Comparison of ENCODE assay signal across 1 cellular context in the genomic region with DNA sequence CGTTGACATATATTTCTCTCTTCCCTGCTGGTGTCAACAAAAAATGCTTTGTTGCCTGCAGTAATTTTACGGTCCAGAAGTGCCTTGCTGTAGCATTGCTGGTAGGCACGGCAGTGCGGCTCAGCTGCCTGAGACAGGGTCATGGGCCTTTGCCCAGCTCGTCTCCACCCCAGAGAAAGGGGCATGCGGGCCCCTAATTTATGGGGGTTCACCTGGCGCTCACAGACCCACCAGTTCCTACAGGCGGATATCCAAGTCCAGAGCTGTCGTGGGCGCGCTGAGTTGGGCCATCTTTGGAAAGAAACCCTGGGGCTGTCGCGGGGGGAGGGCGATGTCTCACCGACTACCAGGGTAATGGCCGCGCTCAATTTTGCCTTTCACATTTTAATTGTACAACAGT.
TF ChIP-seq lines count a peak whose summit lies in the region.

No MANE protein-coding gene starts in this region.

TF ChIP-seq in GM23338, 12 proteins besides CTCF, POLR2A, EP300 and RAD21 (continued from another document):
- TF ChIP-seq, protein P1, sequence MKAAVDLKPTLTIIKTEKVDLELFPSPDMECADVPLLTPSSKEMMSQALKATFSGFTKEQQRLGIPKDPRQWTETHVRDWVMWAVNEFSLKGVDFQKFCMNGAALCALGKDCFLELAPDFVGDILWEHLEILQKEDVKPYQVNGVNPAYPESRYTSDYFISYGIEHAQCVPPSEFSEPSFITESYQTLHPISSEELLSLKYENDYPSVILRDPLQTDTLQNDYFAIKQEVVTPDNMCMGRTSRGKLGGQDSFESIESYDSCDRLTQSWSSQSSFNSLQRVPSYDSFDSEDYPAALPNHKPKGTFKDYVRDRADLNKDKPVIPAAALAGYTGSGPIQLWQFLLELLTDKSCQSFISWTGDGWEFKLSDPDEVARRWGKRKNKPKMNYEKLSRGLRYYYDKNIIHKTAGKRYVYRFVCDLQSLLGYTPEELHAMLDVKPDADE (IDR thresholded peaks at IDR 0.05) = no peak
- no peak for TF ChIP-seq POLR2AphosphoS5 (IDR thresholded peaks at IDR 0.05; ENCODE audit: low read depth)
- no peak for TF ChIP-seq ZNF331 (CRISPR knock-in tag; IDR thresholded peaks at IDR 0.05; ENCODE audit: low read depth)
- no peak for TF ChIP-seq STAT1 (IDR thresholded peaks at IDR 0.05; ENCODE audit: unreplicated experiment)
- TF ChIP-seq, protein P2, sequence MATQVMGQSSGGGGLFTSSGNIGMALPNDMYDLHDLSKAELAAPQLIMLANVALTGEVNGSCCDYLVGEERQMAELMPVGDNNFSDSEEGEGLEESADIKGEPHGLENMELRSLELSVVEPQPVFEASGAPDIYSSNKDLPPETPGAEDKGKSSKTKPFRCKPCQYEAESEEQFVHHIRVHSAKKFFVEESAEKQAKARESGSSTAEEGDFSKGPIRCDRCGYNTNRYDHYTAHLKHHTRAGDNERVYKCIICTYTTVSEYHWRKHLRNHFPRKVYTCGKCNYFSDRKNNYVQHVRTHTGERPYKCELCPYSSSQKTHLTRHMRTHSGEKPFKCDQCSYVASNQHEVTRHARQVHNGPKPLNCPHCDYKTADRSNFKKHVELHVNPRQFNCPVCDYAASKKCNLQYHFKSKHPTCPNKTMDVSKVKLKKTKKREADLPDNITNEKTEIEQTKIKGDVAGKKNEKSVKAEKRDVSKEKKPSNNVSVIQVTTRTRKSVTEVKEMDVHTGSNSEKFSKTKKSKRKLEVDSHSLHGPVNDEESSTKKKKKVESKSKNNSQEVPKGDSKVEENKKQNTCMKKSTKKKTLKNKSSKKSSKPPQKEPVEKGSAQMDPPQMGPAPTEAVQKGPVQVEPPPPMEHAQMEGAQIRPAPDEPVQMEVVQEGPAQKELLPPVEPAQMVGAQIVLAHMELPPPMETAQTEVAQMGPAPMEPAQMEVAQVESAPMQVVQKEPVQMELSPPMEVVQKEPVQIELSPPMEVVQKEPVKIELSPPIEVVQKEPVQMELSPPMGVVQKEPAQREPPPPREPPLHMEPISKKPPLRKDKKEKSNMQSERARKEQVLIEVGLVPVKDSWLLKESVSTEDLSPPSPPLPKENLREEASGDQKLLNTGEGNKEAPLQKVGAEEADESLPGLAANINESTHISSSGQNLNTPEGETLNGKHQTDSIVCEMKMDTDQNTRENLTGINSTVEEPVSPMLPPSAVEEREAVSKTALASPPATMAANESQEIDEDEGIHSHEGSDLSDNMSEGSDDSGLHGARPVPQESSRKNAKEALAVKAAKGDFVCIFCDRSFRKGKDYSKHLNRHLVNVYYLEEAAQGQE (IDR thresholded peaks at IDR 0.05; ENCODE audit: unreplicated experiment) = no peak
- TF ChIP-seq EZH2phosphoT487 (IDR thresholded peaks at IDR 0.05; ENCODE audit: unreplicated experiment) = no peak
- TF ChIP-seq JUNB (IDR thresholded peaks at IDR 0.05; ENCODE audit: unreplicated experiment) = no peak
